Comparison of ENCODE assay signal across 26 cellular contexts in genomic region chr1:47481936-47482335, GRCh38. TPM values are rescaled to one million over a fixed set of nuclear protein-coding genes. Genes with fewer than 3 reads are reported as not detected.
DNase-seq lines count a peak whose midpoint lies in the region; ATAC-seq, FAIRE-seq and TF ChIP-seq lines count a peak whose summit lies in the region.
"Had no signal": no experiment of that assay in that cellular context is flagged by ENCODE, and none has a peak within 500 bp of the region (broad histone marks: within the 10 kb centered on the region; RNA-seq: fewer than 3 reads in every experiment).

No MANE protein-coding gene starts in this region.

- 63% methylated on average over 2 of the region's 3 CpGs for WGBS in HepG2 (ENCODE audit: low lambda C conversion rate)
- 85% methylated on average over 2 of the region's 3 CpGs for WGBS in right lobe of liver (ENCODE audit: insufficient coverage, low coverage, low lambda C conversion rate, missing lambda C conversion rate)
- whole genome bisulfite sequencing in endodermal cell (ENCODE audit: insufficient coverage in 1 of 2, insufficient read length in 1 of 2), 2 experiments, result 80 to 92% methylated on average over 2 to 3 of the region's 3 CpGs

- no peak overlapping the region for H3K4me3 ChIP-seq in HepG2 (replicated peaks in 1 of 3; ENCODE audit: insufficient read depth in 1 of 3, low read depth in 2 of 3, low read length in 3 of 3)
- H3K4me3 ChIP-seq in right lobe of liver, result no peak overlapping the region
- H3K4me3 ChIP-seq in endodermal cell (ENCODE audit: low read length), result no peak overlapping the region
- no peak overlapping the region for H3K4me3 ChIP-seq in mucosa of descending colon
- H3K4me3 ChIP-seq: BLaER1 treated with 17β-estradiol and CSF1 and Interleukin-3, amounts not matched to agents 10 nM and 100 nM; GM12878 had no signal

- TF ChIP-seq RAD21 in HepG2 (CRISPR knock-in tag; IDR thresholded peaks at IDR 0.05), result no peak

- peaks cover 58% of the 10 kb centered on the region for H3K27me3 Mint-ChIP-seq in endodermal cell (ENCODE audit: insufficient read depth)

- POLR2A ChIA-PET in HepG2 (lab: Yijun Ruan, JAX), result no interaction called here

- H3K9me3 Mint-ChIP-seq in endodermal cell, result peaks cover 3% of the 10 kb centered on the region
- H3K9me3 Mint-ChIP-seq: CD4-positive, alpha-beta T cell; CD8-positive, alpha-beta T cell had no signal

- H3K4me1 ChIP-seq in HepG2 (ENCODE audit: insufficient read depth, low read length), result peaks cover 22% of the 10 kb centered on the region
- peaks cover 0 to 34% (median 16%) of the 10 kb centered on the region in 4 donors for H3K4me1 ChIP-seq in right lobe of liver
- H3K4me1 ChIP-seq in endodermal cell (ENCODE audit: control insufficient read depth, insufficient read depth, low read length), result peaks cover 6% of the 10 kb centered on the region
- H3K4me1 ChIP-seq in mucosa of descending colon (ENCODE audit: low read depth), result peaks cover 17% of the 10 kb centered on the region

- intact Hi-C loops in HepG2 (cut with micrococcal nuclease; ENCODE audit: unreplicated experiment), result no loop called here
- intact Hi-C loops in right lobe of liver (cut with DNase I), result no loop called here
- intact Hi-C loops in mucosa of descending colon (cut with DNase I, micrococcal nuclease), result no loop called here

- TF ChIP-seq CTCF in HepG2 (CRISPR knock-in tag; IDR thresholded peaks at IDR 0.05), result no peak
- TF ChIP-seq CTCF in right lobe of liver (IDR thresholded peaks at IDR 0.05), result no peak
- no peak for TF ChIP-seq CTCF in endodermal cell (conservative IDR thresholded peaks at IDR 0.05)
- no peak for TF ChIP-seq CTCF in mucosa of descending colon (IDR thresholded peaks at IDR 0.05)

- ATAC-seq in HepG2, result no peak
- ATAC-seq in right lobe of liver, result no peak
- ATAC-seq in mucosa of descending colon, result no peak
- no peak for ATAC-seq in HG02870 (IDR thresholded peaks at IDR 0.05; ENCODE audit: unreplicated experiment)
- ATAC-seq: CD8-positive, alpha-beta T cell; GM12878 had no signal

- H3K36me3 Mint-ChIP-seq in endodermal cell (ENCODE audit: low read depth), result no peaks in the 10 kb centered on the region
- H3K36me3 Mint-ChIP-seq: CD8-positive, alpha-beta T cell had no signal

- H3K9me3 ChIP-seq in HepG2 (ENCODE audit: low read length) (peaks cover 5% of the 10 kb centered on the region; the same call in 1 of the 2 replicates), right lobe of liver (no peaks in the 10 kb centered on the region), endodermal cell (ENCODE audit: control insufficient read depth, low read length) (peaks cover 4% of the 10 kb centered on the region), mucosa of descending colon (no peaks in the 10 kb centered on the region)
- H3K9me3 ChIP-seq: BLaER1 treated with 17β-estradiol and CSF1 and Interleukin-3, amounts not matched to agents 10 nM and 100 nM had no signal

- H3K27ac Mint-ChIP-seq in endodermal cell, result no peak overlapping the region
- H3K27ac Mint-ChIP-seq: B cell; CD4-positive, alpha-beta T cell; CD8-positive, alpha-beta T cell had no signal

- peaks cover 12 to 89% of the 10 kb centered on the region in 2 experiments; a peak in 4 of 5 replicates for H3K27me3 ChIP-seq in HepG2 (ENCODE audit: control insufficient read depth in 1 of 2, insufficient read depth in 2 of 2, low read length in 2 of 2)
- no peaks in the 10 kb centered on the region for H3K27me3 ChIP-seq in right lobe of liver
- peaks cover 11% of the 10 kb centered on the region for H3K27me3 ChIP-seq in endodermal cell (ENCODE audit: control insufficient read depth, insufficient read depth, low read length, poor library complexity, severe bottlenecking)
- H3K27me3 ChIP-seq: BLaER1 treated with 17β-estradiol and CSF1 and Interleukin-3, amounts not matched to agents 10 nM and 100 nM had no signal

- CTCF ChIA-PET in HepG2 (lab: Yijun Ruan, JAX; ENCODE audit: low intra/inter-chr PET ratio, low total read pairs), result no interaction called here

- H3K9ac ChIP-seq in HepG2 (ENCODE audit: insufficient read depth, low read depth, low read length), result no peak overlapping the region
- H3K9ac ChIP-seq in endodermal cell (ENCODE audit: extremely low read depth, low read length, poor library complexity, severe bottlenecking), result no peak overlapping the region
- H3K9ac ChIP-seq: BLaER1 treated with 17β-estradiol and CSF1 and Interleukin-3, amounts not matched to agents 10 nM and 100 nM had no signal

- no TSS peak for BruUV-seq in HepG2 (replicated peaks; lab: Mats Ljungman, UMichigan)

- TF ChIP-seq EP300 in HepG2 (IDR thresholded peaks at IDR 0.05; ENCODE audit: low read depth in 2 of 2, low read length in 2 of 2) (no peak), HepG2 (CRISPR knock-in tag; IDR thresholded peaks at IDR 0.05; ENCODE audit: borderline replicate concordance) (no peak)

- DNase-seq in HepG2 (ENCODE audit: low spot score) (no peak), right lobe of liver (no peak), endodermal cell (peak; percentile 37), mucosa of descending colon (peak in 2 of 3 donors; percentile 11 to 28), T-helper 1 cell (no peak)
- DNase-seq: 8988T; ACHN; CD4-positive, alpha-beta T cell; COR-L47; DMS 273 treated with DMSO at 0.1 percent for 48 hours; DMS153; DMS53; DMS79; DND-41; EL; GDM1 had no signal

- peaks cover 51% of the 10 kb centered on the region for H4K20me1 ChIP-seq in HepG2 (ENCODE audit: insufficient read depth, low read length)
- H4K20me1 ChIP-seq: BLaER1 treated with 17β-estradiol and CSF1 and Interleukin-3, amounts not matched to agents 10 nM and 100 nM had no signal

- H3K79me2 ChIP-seq in HepG2 (ENCODE audit: insufficient read depth, low read length), result no peaks in the 10 kb centered on the region

- no peak overlapping the region for H3K27ac ChIP-seq in HepG2 (ENCODE audit: extremely low read length, insufficient read depth, low read length)
- H3K27ac ChIP-seq in right lobe of liver, result no peak overlapping the region
- H3K27ac ChIP-seq in endodermal cell (ENCODE audit: low read depth, low read length), result no peak overlapping the region
- H3K27ac ChIP-seq: BLaER1 treated with 17β-estradiol and CSF1 and Interleukin-3, amounts not matched to agents 10 nM and 100 nM; C4-2B had no signal

- H3K36me3 ChIP-seq in HepG2 (replicated peaks in 1 of 2; ENCODE audit: control insufficient read depth in 1 of 2, insufficient read depth in 2 of 2, low read length in 2 of 2) (no peaks in the 10 kb centered on the region), right lobe of liver (no peaks in the 10 kb centered on the region), endodermal cell (ENCODE audit: control insufficient read depth, insufficient read depth, low read length) (no peaks in the 10 kb centered on the region), mucosa of descending colon (ENCODE audit: low read depth) (peaks cover 5% of the 10 kb centered on the region)
- H3K36me3 ChIP-seq: BLaER1 treated with 17β-estradiol and CSF1 and Interleukin-3, amounts not matched to agents 10 nM and 100 nM had no signal

- FAIRE-seq in HepG2 (lab: Jason Lieb, UNC), result no peak
- FAIRE-seq: A204.1, GM12878, GM12892, GM18507 had no signal

- H3K4me3 Mint-ChIP-seq in endodermal cell, result no peak overlapping the region
- H3K4me3 Mint-ChIP-seq: B cell; CD4-positive, alpha-beta T cell; CD8-positive, alpha-beta T cell had no signal

- TF ChIP-seq POLR2A in HepG2 (IDR thresholded peaks at IDR 0.05; ENCODE audit: insufficient read depth in 1 of 2, low read depth in 2 of 2, low read length in 2 of 2) (no peak), right lobe of liver (IDR thresholded peaks at IDR 0.05) (no peak)

- peaks cover 21% of the 10 kb centered on the region for H3K4me1 Mint-ChIP-seq in endodermal cell
- H3K4me1 Mint-ChIP-seq: B cell had no signal

- H2AFZ ChIP-seq in HepG2 (ENCODE audit: low read length), result no peak overlapping the region

- no peak overlapping the region for H3K4me2 ChIP-seq in HepG2 (ENCODE audit: low read depth, low read length)

- in situ Hi-C loops in HepG2 (cut with HindIII; ENCODE audit: extremely low pct_ligation_motif_present, low pct_unique_long_range_greater_than_20kb), result no loop called here

TF ChIP-seq in HepG2, 621 proteins besides CTCF, POLR2A, EP300 and RAD21 (continues in another document):
- TF ChIP-seq ZNF441 (CRISPR knock-in tag; IDR thresholded peaks at IDR 0.05; ENCODE audit: borderline replicate concordance) (no peak), RAD51 (IDR thresholded peaks at IDR 0.05; ENCODE audit: borderline replicate concordance) (no peak), ZNF17 (CRISPR knock-in tag; IDR thresholded peaks at IDR 0.05) (no peak)

RNA-seq across cellular contexts. Expression of gene FOXD2, which starts 44.1 kb away (rescaled TPM):
- total RNA-seq in HepG2 (2016; rRNA removed; fragmentation: Illumina TruSeq; extraction: Trizol), result 0.07 and 0.09 TPM in 2 replicates
- total RNA-seq in HepG2 (2016; cell fraction: cytosol; rRNA removed; fragmentation: Illumina TruSeq; extraction: Trizol; ENCODE audit: low read depth), result 0.09 TPM in 1 of 2 replicates, not detected in the other
- total RNA-seq in HepG2 (2016; cell fraction: insoluble cytoplasmic fraction; rRNA removed; fragmentation: Illumina TruSeq; extraction: Trizol), result 0.04 and 0.09 TPM in 2 replicates
- total RNA-seq in HepG2 (2016; cell fraction: membrane; rRNA removed; fragmentation: Illumina TruSeq; extraction: Trizol), result 0.09 and 0.10 TPM in 2 replicates
- total RNA-seq in HepG2 (2016; cell fraction: nucleus; rRNA removed; fragmentation: Illumina TruSeq; extraction: Trizol), result 0.06 TPM in 1 of 2 replicates, not detected in the other
- 0.01 and 0.03 TPM in 2 replicates for polyA plus RNA-seq in HepG2 (2011; rRNA removed)
- polyA plus RNA-seq in HepG2 (2011; cell fraction: cytosol; rRNA removed), result 0.03 and 0.04 TPM in 2 replicates
- polyA plus RNA-seq in HepG2 (2011; cell fraction: nucleus; rRNA removed), result 0.03 and 0.10 TPM in 2 replicates
- polyA plus RNA-seq in HepG2 (2012), result 0.29 and 0.32 TPM in 2 replicates
- polyA plus RNA-seq in HepG2 (2016; cell fraction: cytosol; fragmentation: Illumina TruSeq; extraction: Trizol; ENCODE audit: low read depth), result 0.02 TPM in 1 of 2 replicates, not detected in the other
- 0.05 and 0.13 TPM in 2 replicates for polyA plus RNA-seq in HepG2 (2016; cell fraction: insoluble cytoplasmic fraction; fragmentation: Illumina TruSeq; extraction: Trizol; ENCODE audit: low read depth)
- polyA plus RNA-seq in HepG2 (2016; cell fraction: membrane; fragmentation: Illumina TruSeq; extraction: Trizol; ENCODE audit: low read depth), result not detected in 2 replicates
- polyA plus RNA-seq in HepG2 (2016; cell fraction: nucleus; fragmentation: Illumina TruSeq; extraction: Trizol; ENCODE audit: insufficient read depth, low read depth), result 0.09 TPM in 1 of 2 replicates, not detected in the other
- 0.23 TPM in 1 of 2 replicates, not detected in the other for polyA minus RNA-seq in HepG2 (2011; rRNA and poly(A)+ RNA removed; ENCODE audit: low replicate concordance)
- polyA minus RNA-seq in HepG2 (2011; cell fraction: cytosol; rRNA and poly(A)+ RNA removed), result not detected in 2 replicates
- 0.12 TPM in 1 of 2 replicates, not detected in the other for polyA minus RNA-seq in HepG2 (2011; cell fraction: nucleus; rRNA and poly(A)+ RNA removed)
- total RNA-seq in right lobe of liver, result under 1 TPM; 0.25 to 0.86 (median 0.41) TPM
- under 1 TPM; 0.07 to 0.26 TPM for total RNA-seq in endodermal cell
- 0.36 TPM for polyA plus RNA-seq in endodermal cell (2013, experiment 1 of 2)
- 0.08 TPM for polyA plus RNA-seq in endodermal cell (2013, experiment 2 of 2)
- 10 to 100 TPM in 2 of 3 donors, 1 to 10 TPM in 1; 7.7 to 24.8 (median 17.1) TPM for total RNA-seq in mucosa of descending colon
- polyA plus RNA-seq: AG04450 had no signal

Comparison
In these comparisons a context has a peak if more than half of its experiments do, and no peak if none do; other contexts are left out.
1. DNase-seq: peak in endodermal cell (single experiment) and mucosa of descending colon (2 of 3); none in HepG2 (single experiment), right lobe of liver (0 of 3) and T-helper 1 cell (0 of 5).
2. RNA of gene FOXD2, which starts 44.1 kb away (total RNA-seq): 7.7 to 24.8 TPM in mucosa of descending colon; 0.25 to 0.86 TPM in right lobe of liver, 0.07 to 0.26 TPM in endodermal cell and 0.04 to 0.10 TPM in HepG2; every median in the first group is over 4 times any median in the second.